Comparison of ENCODE assay signal across 8 cellular contexts in the genomic region with DNA sequence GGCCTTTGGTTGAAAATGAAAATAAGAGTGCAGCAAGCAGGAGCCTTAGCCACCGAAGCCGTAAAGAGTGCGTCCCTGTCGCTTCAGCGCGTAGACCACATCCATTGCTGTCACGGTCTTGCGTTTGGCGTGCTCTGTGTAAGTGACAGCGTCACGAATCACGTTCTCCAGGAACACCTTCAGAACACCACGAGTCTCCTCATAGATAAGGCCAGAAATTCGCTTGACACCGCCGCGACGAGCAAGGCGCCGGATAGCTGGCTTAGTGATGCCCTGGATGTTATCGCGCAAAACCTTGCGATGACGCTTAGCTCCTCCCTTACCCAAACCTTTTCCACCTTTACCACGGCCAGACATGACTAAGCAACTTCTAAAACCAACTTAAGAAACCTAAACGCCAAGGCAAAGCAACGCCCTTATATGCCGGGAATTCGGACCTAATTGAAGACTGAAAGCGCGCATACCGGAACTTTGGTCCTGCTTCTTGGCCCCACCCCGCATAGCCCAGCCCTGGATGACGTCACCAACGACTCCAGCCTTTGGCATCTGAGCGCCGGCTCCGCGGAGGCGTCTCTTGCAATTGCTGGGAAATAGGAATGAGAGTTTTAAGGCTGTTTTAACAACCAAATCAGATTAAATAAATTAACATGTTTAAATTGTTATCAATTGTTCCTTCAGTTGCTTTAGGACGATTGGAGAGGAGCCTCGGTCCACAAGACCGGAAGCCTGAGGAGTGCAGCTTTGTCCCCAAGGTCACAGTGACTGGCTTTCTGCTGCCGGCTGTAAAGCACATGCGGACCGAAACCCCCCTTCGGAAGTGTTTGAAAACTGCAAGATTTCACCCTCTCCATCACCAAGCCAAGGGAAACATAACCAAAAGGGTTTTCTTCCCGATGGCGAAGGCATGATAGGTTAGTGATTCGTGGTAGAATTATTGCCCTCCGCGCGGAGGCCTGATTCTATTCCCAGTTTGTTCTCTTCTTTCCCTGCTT.
DNase-seq lines count a peak whose midpoint lies in the region; ATAC-seq and TF ChIP-seq lines count a peak whose summit lies in the region.

No MANE protein-coding gene starts in this region.

- intact Hi-C loops in activated CD4-positive, alpha-beta memory T cell treated with anti-CD3 and anti-CD28 coated beads for 36 hours (cut with micrococcal nuclease): loop anchor here (1.0 to 5.0 kb wide), 11 partner anchors 12 to 847 kb away; a partner anchor contains a TSS
- intact Hi-C loops in dorsolateral prefrontal cortex (cut with DNase I) (loop anchor here (2.0 to 10.0 kb wide), 4 partner anchors 19 to 1609 kb away; a partner anchor contains a TSS), right lobe of liver (cut with DNase I) (loop anchor here in 1 of 2 donors (10.0 kb wide), 1 partner anchor 61 kb away; a partner anchor contains a TSS)

- POLR2A ChIA-PET in activated CD4-positive, alpha-beta memory T cell treated with anti-CD3 and anti-CD28 coated beads for 36 hours (lab: Charles Lee): interaction anchor here (0.6 to 5.0 kb wide), 26 partner anchors 9 to 1587 kb away, joined by 3 to 159 read pairs (median 4); a partner anchor contains a TSS

- CTCF ChIA-PET in activated CD4-positive, alpha-beta memory T cell treated with anti-CD3 and anti-CD28 coated beads for 36 hours (lab: Charles Lee): interaction anchor here (1.1 to 2.3 kb wide), 4 partner anchors 12 to 51 kb away, joined by 4 to 19 read pairs (median 6); a partner anchor contains a TSS

- 1% methylated on average over 47 of the region's 53 CpGs for WGBS in right lobe of liver (ENCODE audit: insufficient coverage, low coverage, low lambda C conversion rate, missing lambda C conversion rate)

- H3K4me1 Mint-ChIP-seq in activated CD4-positive, alpha-beta memory T cell treated with anti-CD3 and anti-CD28 coated beads for 36 hours (ENCODE audit: low read depth): peaks cover 16% of the 10 kb centered on the region

- H3K27ac ChIP-seq in dorsolateral prefrontal cortex (peak overlapping the region; percentile 51 to 96 (median 90)), right lobe of liver (peak overlapping the region; percentile 67 to 87 (median 74))

- H3K4me1 ChIP-seq in right lobe of liver: no peaks in the 10 kb centered on the region

- peak overlapping the region; percentile 54 to 99 (median 80) for H3K4me3 ChIP-seq in dorsolateral prefrontal cortex
- peak overlapping the region; percentile 41 to 64 (median 61) for H3K4me3 ChIP-seq in right lobe of liver

- H3K9me3 ChIP-seq in right lobe of liver: no peaks in the 10 kb centered on the region

- peaks cover 5% of the 10 kb centered on the region for H3K27me3 Mint-ChIP-seq in activated CD4-positive, alpha-beta memory T cell treated with anti-CD3 and anti-CD28 coated beads for 36 hours

- peaks cover 12% of the 10 kb centered on the region for H3K36me3 Mint-ChIP-seq in activated CD4-positive, alpha-beta memory T cell treated with anti-CD3 and anti-CD28 coated beads for 36 hours

- no peaks in the 10 kb centered on the region for H3K36me3 ChIP-seq in right lobe of liver

- TF ChIP-seq CTCF in dorsolateral prefrontal cortex (IDR thresholded peaks at IDR 0.05 in 54 of 56, conservative IDR thresholded peaks at IDR 0.05 in 2 of 56; ENCODE audit: low read depth in 1 of 56, partially characterized antibody in 56 of 56): peak in 3 of 56 donors; percentile 8 to 15 (median 14)
- TF ChIP-seq CTCF in right lobe of liver (IDR thresholded peaks at IDR 0.05): no peak

- TF ChIP-seq POLR2A in right lobe of liver (IDR thresholded peaks at IDR 0.05): peak; percentile 68

- H3K27ac Mint-ChIP-seq in activated CD4-positive, alpha-beta memory T cell treated with anti-CD3 and anti-CD28 coated beads for 36 hours: peak overlapping the region; percentile 96

- peak overlapping the region; percentile 92 for H3K4me3 Mint-ChIP-seq in activated CD4-positive, alpha-beta memory T cell treated with anti-CD3 and anti-CD28 coated beads for 36 hours

- ATAC-seq in GM19438 (IDR thresholded peaks at IDR 0.05; ENCODE audit: low read depth, unreplicated experiment) (peak; percentile 73), HG03571 (IDR thresholded peaks at IDR 0.05; ENCODE audit: unreplicated experiment) (peak; percentile 62), right lobe of liver (peak; percentile 90 to 92 (median 92))

- H3K9me3 Mint-ChIP-seq in activated CD4-positive, alpha-beta memory T cell treated with anti-CD3 and anti-CD28 coated beads for 36 hours: peaks cover 16% of the 10 kb centered on the region

- DNase-seq in CD1c-positive myeloid dendritic cell (ENCODE audit: extremely low spot score): peak; percentile 99
- DNase-seq in NCI-H82 (lab: John Stamatoyannopoulos, UW): peak; percentile 100
- DNase-seq in activated CD4-positive, alpha-beta memory T cell treated with anti-CD3 and anti-CD28 coated beads for 36 hours: peak; percentile 98
- DNase-seq in dorsolateral prefrontal cortex: peak; percentile 90 to 97 (median 96)
- DNase-seq in right lobe of liver: peak; percentile 94 to 96 (median 95)
- DNase-seq in stimulated activated CD4-positive, alpha-beta T cell treated with anti-CD3 and anti-CD28 coated beads, Interleukin-4, amount 100 ng/mL, for 24 hours: peak; percentile 98

- no peaks in the 10 kb centered on the region for H3K27me3 ChIP-seq in dorsolateral prefrontal cortex
- no peaks in the 10 kb centered on the region for H3K27me3 ChIP-seq in right lobe of liver

Comparison
In these comparisons a context has a peak if more than half of its experiments do, and no peak if none do; other contexts are left out.
1. Peak in every context shown above with its lines: DNase-seq, ATAC-seq, H3K4me3 ChIP-seq and H3K27ac ChIP-seq.